ENCODE assay signal across 16 cellular contexts in genomic region chr9:136663311-136663679, GRCh38. TPM values are rescaled to one million over a fixed set of nuclear protein-coding genes. Genes with fewer than 3 reads are reported as not detected.
DNase-seq lines count a peak whose midpoint lies in the region; ATAC-seq and TF ChIP-seq lines count a peak whose summit lies in the region.
"Had no signal": no experiment of that assay in that cellular context is flagged by ENCODE, and none has a peak within 500 bp of the region (broad histone marks: within the 10 kb centered on the region; RNA-seq: fewer than 3 reads in every experiment).

No MANE protein-coding gene starts in this region.

- H3K27me3 ChIP-seq in esophagus (ENCODE audit: control insufficient read depth in 1 of 2, insufficient read depth in 2 of 2, low read length in 2 of 2) (peaks cover 0 to 17% of the 10 kb centered on the region in 2 donors), testis (no peaks in the 10 kb centered on the region)

- 77 to 83% methylated on average over 15 to 16 of the region's 16 CpGs for WGBS in esophagus, 2 donors
- 80 to 85% methylated on average over 8 to 16 of the region's 16 CpGs for WGBS in testis, 2 donors

- H3K27ac ChIP-seq in angular gyrus (ENCODE audit: low read depth, low read length) (peak overlapping the region; percentile 10), esophagus (ENCODE audit: low read depth in 2 of 2, low read length in 1 of 2) (peak overlapping the region; percentile 34 to 67), testis (no peak overlapping the region)
- H3K27ac ChIP-seq: WERI-Rb-1 had no signal

- H3K36me3 ChIP-seq in esophagus (ENCODE audit: control insufficient read depth in 2 of 2, insufficient read depth in 2 of 2, low read length in 1 of 2) (no peaks in the 10 kb centered on the region), testis (ENCODE audit: low read depth, missing control alignments) (no peaks in the 10 kb centered on the region)
- H3K36me3 ChIP-seq: WERI-Rb-1 had no signal

- H3K9me3 ChIP-seq in esophagus (ENCODE audit: control insufficient read depth in 2 of 2, insufficient read depth in 1 of 2, low read depth in 1 of 2, low read length in 1 of 2) (no peaks in the 10 kb centered on the region), testis (no peaks in the 10 kb centered on the region)

- no peaks in the 10 kb centered on the region for H3K4me1 Mint-ChIP-seq in nephron
- H3K4me1 Mint-ChIP-seq: activated T-helper 17 cell treated with anti-CD3 and anti-CD28 coated beads, Interleukin-2, amount 50 U/mL, for 72 hours had no signal

- H3K27me3 Mint-ChIP-seq in nephron (ENCODE audit: low read depth) = peaks cover 3% of the 10 kb centered on the region

- ATAC-seq in GM18505 (IDR thresholded peaks at IDR 0.05; ENCODE audit: unreplicated experiment) (no peak), GM18873 (IDR thresholded peaks at IDR 0.05; ENCODE audit: low FRiP score, unreplicated experiment) (no peak)
- ATAC-seq: activated T-helper 17 cell treated with anti-CD3 and anti-CD28 coated beads, Interleukin-2, amount 50 U/mL, for 72 hours; GM12878; stimulated activated memory B cell treated with anti-CD40 and anti-IgM and Interleukin-4, amounts not matched to agents 10 μg/mL and 1 μg/mL and 100 μg/mL, for 72 hours had no signal

- no peak overlapping the region for H3K27ac Mint-ChIP-seq in nephron
- H3K27ac Mint-ChIP-seq: activated T-helper 17 cell treated with anti-CD3 and anti-CD28 coated beads, Interleukin-2, amount 50 U/mL, for 72 hours; stimulated activated memory B cell treated with anti-CD40 and anti-IgM and Interleukin-4, amounts not matched to agents 10 μg/mL and 1 μg/mL and 100 μg/mL, for 72 hours had no signal

- no peaks in the 10 kb centered on the region for H3K9me3 Mint-ChIP-seq in nephron
- H3K9me3 Mint-ChIP-seq: activated T-helper 17 cell treated with anti-CD3 and anti-CD28 coated beads, Interleukin-2, amount 50 U/mL, for 72 hours; stimulated activated memory B cell treated with anti-CD40 and anti-IgM and Interleukin-4, amounts not matched to agents 10 μg/mL and 1 μg/mL and 100 μg/mL, for 72 hours had no signal

- H3K36me3 Mint-ChIP-seq in nephron (ENCODE audit: low read depth) = no peaks in the 10 kb centered on the region
- H3K36me3 Mint-ChIP-seq: stimulated activated memory B cell treated with anti-CD40 and anti-IgM and Interleukin-4, amounts not matched to agents 10 μg/mL and 1 μg/mL and 100 μg/mL, for 72 hours had no signal

- intact Hi-C loops in testis (cut with DNase I; ENCODE audit: low total_unique reads) = no loop called here

- DNase-seq in testis (no peak), NCI-H187 (lab: John Stamatoyannopoulos, UW) (no peak), DMS79 (lab: John Stamatoyannopoulos, UW) (no peak)
- DNase-seq: cerebellar nuclear complex, NCI-H446, occipital lobe, T-helper 1 cell, WERI-Rb-1 had no signal

- H3K4me3 ChIP-seq in esophagus (ENCODE audit: low read depth in 1 of 2, low read length in 2 of 2) (peak overlapping the region; percentile 8 to 44), testis (peak overlapping the region; percentile 0 to 23)
- H3K4me3 ChIP-seq: GM12878 had no signal

- TF ChIP-seq POLR2A in testis (IDR thresholded peaks at IDR 0.05) (no peak), GM18505 (IDR thresholded peaks at IDR 0.05; ENCODE audit: borderline replicate concordance, extremely low read depth, insufficient read depth, insufficient read length) (no peak)

- no peak for TF ChIP-seq CTCF in nephron (IDR thresholded peaks at IDR 0.05; ENCODE audit: unreplicated experiment in 3 of 3)
- no peak for TF ChIP-seq CTCF in testis (IDR thresholded peaks at IDR 0.05)

- H3K4me1 ChIP-seq in esophagus (ENCODE audit: control insufficient read depth in 2 of 2, insufficient read depth in 2 of 2, low read length in 1 of 2) (peaks cover 0 to 2% of the 10 kb centered on the region in 2 donors), testis (no peaks in the 10 kb centered on the region)

- H3K4me3 Mint-ChIP-seq in nephron = peak overlapping the region in 2 of 3 experiments; percentile 25 to 34
- H3K4me3 Mint-ChIP-seq: activated T-helper 17 cell treated with anti-CD3 and anti-CD28 coated beads, Interleukin-2, amount 50 U/mL, for 72 hours; stimulated activated memory B cell treated with anti-CD40 and anti-IgM and Interleukin-4, amounts not matched to agents 10 μg/mL and 1 μg/mL and 100 μg/mL, for 72 hours had no signal

RNA-seq across cellular contexts. Expression of gene EGFL7, which starts 0.6 kb away (rescaled TPM):
- polyA plus RNA-seq in esophagus (10 to 100 TPM; 34.5 to 43.2 TPM), testis (ENCODE audit: insufficient read depth, low read depth, low replicate concordance) (68.5 TPM)
- total RNA-seq in testis = 100 to 1,000 TPM; 101 to 106 TPM

RNA-seq across cellular contexts. Expression of gene AGPAT2, which starts 24.0 kb away (rescaled TPM):
- 100 to 1,000 TPM in 1 of 2 donors, 10 to 100 TPM in 1; 90.7 to 100 TPM for polyA plus RNA-seq in esophagus
- 10 to 100 TPM; 46.6 to 52.7 TPM for total RNA-seq in testis
- polyA plus RNA-seq in testis (ENCODE audit: insufficient read depth, low read depth, low replicate concordance) = 34.2 TPM

RNA-seq across cellular contexts. Expression of gene DIPK1B, which starts 49.1 kb away (rescaled TPM):
- 1 to 10 TPM; 1.6 to 2.5 TPM for polyA plus RNA-seq in esophagus
- total RNA-seq in testis = 10 to 100 TPM; 28.7 to 36.2 TPM
- polyA plus RNA-seq in testis (ENCODE audit: insufficient read depth, low read depth, low replicate concordance) = 23.3 TPM
- total RNA-seq: activated T-helper 17 cell treated with anti-CD3 and anti-CD28 coated beads, Interleukin-2, amount 50 U/mL, for 72 hours had no signal

Comparison
In these comparisons a context has a peak if more than half of its experiments do, and no peak if none do; other contexts are left out.
1. H3K27ac ChIP-seq: peak in angular gyrus (single experiment) and esophagus (2 of 2); none in testis (0 of 2).